In the genomic region with DNA sequence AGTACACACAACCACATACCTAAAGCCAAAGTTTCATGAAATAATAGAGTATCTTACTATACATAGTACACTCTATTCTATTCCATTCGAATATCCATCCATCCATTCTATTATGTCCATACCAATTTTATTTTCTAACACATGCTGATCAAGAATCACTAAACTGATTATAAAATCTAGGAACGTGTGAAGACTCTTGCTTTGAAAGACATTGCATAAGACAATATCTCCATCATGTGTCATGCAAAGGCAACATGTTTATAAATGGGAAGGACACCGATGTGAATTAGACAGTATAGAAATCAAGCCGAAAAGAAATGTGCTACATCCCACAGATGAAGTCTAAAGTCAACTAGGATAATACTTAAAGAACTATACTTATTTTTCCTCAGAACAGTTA, we compare ENCODE assay signal across 28 cellular contexts.
"Had no signal": no experiment of that assay in that cellular context is flagged by ENCODE, and none has a peak within 500 bp of the region (broad histone marks: within the 10 kb centered on the region; RNA-seq: fewer than 3 reads in every experiment).

No MANE protein-coding gene starts in this region.

- H3K9me3 ChIP-seq: ovary, psoas muscle, right lobe of liver, sigmoid colon, suprapubic skin, testis, tibial artery, transverse colon, upper lobe of right lung, uterus had no signal

- H3K36me3 ChIP-seq: neural progenitor cell, ovary, right lobe of liver, sigmoid colon, suprapubic skin, tibial artery, transverse colon, upper lobe of right lung, uterus had no signal

- H3K9ac ChIP-seq: neural progenitor cell, parathyroid adenoma had no signal

- DNase-seq: naive thymus-derived CD8-positive, alpha-beta T cell; nephron progenitor cell; occipital lobe; ovary; posterior cingulate gyrus; psoas muscle; right cardiac atrium; right lobe of liver; sigmoid colon; small intestine; stimulated activated CD4-positive, alpha-beta T cell treated with anti-CD3 and anti-CD28 coated beads, Interleukin-15, amount 100 ng/mL, for 24 hours; stimulated activated CD4-positive, alpha-beta T cell treated with anti-CD3 and anti-CD28 coated beads, Interleukin-2, amount 100 ng/mL, for 24 hours; stimulated activated CD4-positive, alpha-beta T cell treated with anti-CD3 and anti-CD28 coated beads, Interleukin-2, amount 100 ng/mL, for 48 hours; stimulated activated CD4-positive, alpha-beta T cell treated with anti-CD3 and anti-CD28 coated beads, Interleukin-4, amount 100 ng/mL, for 24 hours; stimulated activated naive CD4-positive, alpha-beta T cell; stimulated activated naive CD8-positive, alpha-beta T cell treated with anti-CD3 and anti-CD28 coated beads, Interleukin-15, amount 100 ng/mL, for 72 hours; stimulated activated naive CD8-positive, alpha-beta T cell treated with anti-CD3 and anti-CD28 coated beads, Interleukin-15, Interleukin-2, amounts not matched to agents 100 U/mL and 50 U/mL, for 24 hours; substantia nigra; testis; tibial artery; transverse colon; upper lobe of right lung; uterus had no signal

- H3K4me3 ChIP-seq: neural progenitor cell, ovary, psoas muscle, right lobe of liver, sigmoid colon, suprapubic skin, testis, tibial artery, transverse colon, upper lobe of right lung, uterus had no signal

- ATAC-seq: naive thymus-derived CD8-positive, alpha-beta T cell; natural killer cell treated with Interleukin-12 subunit alpha and Interleukin-12 subunit beta and Interleukin-15 and Interleukin-18, amount 100 ng/mL, for 72 hours; right cardiac atrium; right lobe of liver; stimulated activated memory B cell treated with anti-CD40 and anti-IgM and Interleukin-4, amounts not matched to agents 10 μg/mL and 1 μg/mL and 100 μg/mL, for 72 hours; stimulated activated naive CD8-positive, alpha-beta T cell treated with anti-CD3 and anti-CD28 coated beads, Interleukin-15, amount 100 ng/mL, for 72 hours; stimulated activated naive CD8-positive, alpha-beta T cell treated with anti-CD3 and anti-CD28 coated beads, Interleukin-15, Interleukin-2, amounts not matched to agents 100 U/mL and 50 U/mL, for 24 hours; upper lobe of right lung had no signal

- H3K4me1 ChIP-seq: neural progenitor cell, parathyroid adenoma, psoas muscle, right lobe of liver, sigmoid colon, suprapubic skin, testis, tibial artery, transverse colon, upper lobe of right lung, uterus had no signal

- H3K27me3 ChIP-seq: neural progenitor cell, ovary, right lobe of liver, sigmoid colon, suprapubic skin, testis, tibial artery, transverse colon, upper lobe of right lung, uterus had no signal

- H3K4me2 ChIP-seq: neural progenitor cell had no signal

- H2AFZ ChIP-seq: neural progenitor cell, parathyroid adenoma had no signal

- H3K27ac ChIP-seq: neural progenitor cell, ovary, parathyroid adenoma, psoas muscle, right lobe of liver, sigmoid colon, suprapubic skin, testis, tibial artery, transverse colon, upper lobe of right lung, uterus had no signal

- H3K79me2 ChIP-seq: parathyroid adenoma had no signal
